Comparison of ENCODE assay signal across 1 cellular context in genomic region chr1:11749203-11749689, GRCh38.
TF ChIP-seq lines count a peak whose summit lies in the region.

No MANE protein-coding gene starts in this region.

TF ChIP-seq in K562, 482 proteins besides CTCF, POLR2A, EP300 and RAD21 (continued from another document and continues in another):
- no peak for TF ChIP-seq ZNF512 (tag; IDR thresholded peaks at IDR 0.05)
- 0 out of 2 replicates have a peak, but pooled peaks have one; percentile 45 for TF ChIP-seq RNF2 (IDR thresholded peaks at IDR 0.05)
- TF ChIP-seq ILF3 (IDR thresholded peaks at IDR 0.05; ENCODE audit: borderline replicate concordance), result no peak
- no peak for TF ChIP-seq MBD1 (CRISPR knock-in tag; IDR thresholded peaks at IDR 0.05)
- no peak for TF ChIP-seq RBM25 (IDR thresholded peaks at IDR 0.05; ENCODE audit: low read depth, low read length, severe bottlenecking)
- TF ChIP-seq RBBP5 (IDR thresholded peaks at IDR 0.05; ENCODE audit: borderline replicate concordance, insufficient read depth, low read length, poor library complexity, severe bottlenecking), result no peak
- no peak for TF ChIP-seq PATZ1 (CRISPR knock-in tag; IDR thresholded peaks at IDR 0.05; ENCODE audit: borderline replicate concordance)
- no peak for TF ChIP-seq ZBTB8A (IDR thresholded peaks at IDR 0.05; ENCODE audit: partially characterized antibody)
- no peak for TF ChIP-seq PRMT5 (CRISPR knock-in tag; IDR thresholded peaks at IDR 0.05)
- peak; percentile 64 for TF ChIP-seq CREM (IDR thresholded peaks at IDR 0.05; ENCODE audit: low read depth)
- no peak for TF ChIP-seq AFF4 (CRISPR knock-in tag; IDR thresholded peaks at IDR 0.05)
- peak; percentile 60 for TF ChIP-seq BHLHE40 (IDR thresholded peaks at IDR 0.05; ENCODE audit: low read length)
- no peak for TF ChIP-seq ZNF282 (CRISPR knock-in tag; IDR thresholded peaks at IDR 0.05)
- peak; percentile 75 for TF ChIP-seq USF2 (CRISPR knock-in tag; IDR thresholded peaks at IDR 0.05)
- TF ChIP-seq ZNF3 (CRISPR knock-in tag; IDR thresholded peaks at IDR 0.05), result no peak
- TF ChIP-seq FOXM1 (IDR thresholded peaks at IDR 0.05; ENCODE audit: low read depth), result no peak
- peak; percentile 66; the same call in 1 of the 2 replicates for TF ChIP-seq FOXM1 (CRISPR knock-in tag; IDR thresholded peaks at IDR 0.05; ENCODE audit: low read depth)
- TF ChIP-seq RB1 (IDR thresholded peaks at IDR 0.05; ENCODE audit: low read depth), result peak; percentile 77
- no peak for TF ChIP-seq ZNF239 (CRISPR knock-in tag; IDR thresholded peaks at IDR 0.05)
- TF ChIP-seq YY1 (IDR thresholded peaks at IDR 0.05; ENCODE audit: borderline replicate concordance in 1 of 3, control insufficient read depth in 1 of 3, extremely low read depth in 1 of 3, insufficient read depth in 3 of 3, insufficient read length in 1 of 3, insufficient replicate concordance in 2 of 3, low read depth in 1 of 3, low read length in 2 of 3), result peak in 1 of 3 experiments; percentile 34
- TF ChIP-seq ZBTB49 (CRISPR knock-in tag; IDR thresholded peaks at IDR 0.05; ENCODE audit: borderline replicate concordance), result no peak
- TF ChIP-seq TBL1XR1 (IDR thresholded peaks at IDR 0.05; ENCODE audit: low read length in 2 of 2), result peak; percentile 20 to 41; a peak in 1 of 4 replicates
- no peak for TF ChIP-seq NR2F6 (CRISPR knock-in tag; IDR thresholded peaks at IDR 0.05)
- no peak for TF ChIP-seq IFI16 (CRISPR knock-in tag; IDR thresholded peaks at IDR 0.05)
- TF ChIP-seq ZNF695 (CRISPR knock-in tag; IDR thresholded peaks at IDR 0.05), result no peak
- TF ChIP-seq JUN (IDR thresholded peaks at IDR 0.05; ENCODE audit: borderline replicate concordance, low read depth, low read length), result peak; percentile 66; the same call in 1 of the 2 replicates
- TF ChIP-seq JUN (CRISPR knock-in tag; IDR thresholded peaks at IDR 0.05; ENCODE audit: borderline replicate concordance), result no peak; the same call in 1 of the 2 replicates
- TF ChIP-seq RREB1 (CRISPR knock-in tag; IDR thresholded peaks at IDR 0.05), result peak; percentile 76; the same call in 1 of the 2 replicates
- TF ChIP-seq MEF2A (IDR thresholded peaks at IDR 0.05; ENCODE audit: control insufficient read depth, low read depth, low read length), result no peak
- TF ChIP-seq HDAC1 (IDR thresholded peaks at IDR 0.05), result peak in 1 of 2 experiments; percentile 68; a peak in 2 of 4 replicates
- no peak for TF ChIP-seq TRIM24 (IDR thresholded peaks at IDR 0.05)
- peak; percentile 20; the same call in 1 of the 2 replicates for TF ChIP-seq TEAD4 (IDR thresholded peaks at IDR 0.05; ENCODE audit: low read length)
- no peak for TF ChIP-seq TEAD4 (CRISPR knock-in tag; IDR thresholded peaks at IDR 0.05; ENCODE audit: borderline replicate concordance)
- 0 out of 2 replicates have a peak, but pooled peaks have one; percentile 46 for TF ChIP-seq ZBTB17 (CRISPR knock-in tag; IDR thresholded peaks at IDR 0.05)
- TF ChIP-seq CBX5 (IDR thresholded peaks at IDR 0.05; ENCODE audit: borderline replicate concordance, low read depth), result no peak
- no peak for TF ChIP-seq THRA (IDR thresholded peaks at IDR 0.05)
- TF ChIP-seq CSDE1 (IDR thresholded peaks at IDR 0.05), result no peak
- 0 out of 4 replicates have a peak, but pooled peaks of 1 of the 2 experiments have one; percentile 32 for TF ChIP-seq KDM1A (IDR thresholded peaks at IDR 0.05)
- peak; percentile 71; the same call in 1 of the 2 replicates for TF ChIP-seq SP1 (CRISPR knock-in tag; IDR thresholded peaks at IDR 0.05)
